Comparison of ENCODE assay signal across 12 cellular contexts in the genomic region with DNA sequence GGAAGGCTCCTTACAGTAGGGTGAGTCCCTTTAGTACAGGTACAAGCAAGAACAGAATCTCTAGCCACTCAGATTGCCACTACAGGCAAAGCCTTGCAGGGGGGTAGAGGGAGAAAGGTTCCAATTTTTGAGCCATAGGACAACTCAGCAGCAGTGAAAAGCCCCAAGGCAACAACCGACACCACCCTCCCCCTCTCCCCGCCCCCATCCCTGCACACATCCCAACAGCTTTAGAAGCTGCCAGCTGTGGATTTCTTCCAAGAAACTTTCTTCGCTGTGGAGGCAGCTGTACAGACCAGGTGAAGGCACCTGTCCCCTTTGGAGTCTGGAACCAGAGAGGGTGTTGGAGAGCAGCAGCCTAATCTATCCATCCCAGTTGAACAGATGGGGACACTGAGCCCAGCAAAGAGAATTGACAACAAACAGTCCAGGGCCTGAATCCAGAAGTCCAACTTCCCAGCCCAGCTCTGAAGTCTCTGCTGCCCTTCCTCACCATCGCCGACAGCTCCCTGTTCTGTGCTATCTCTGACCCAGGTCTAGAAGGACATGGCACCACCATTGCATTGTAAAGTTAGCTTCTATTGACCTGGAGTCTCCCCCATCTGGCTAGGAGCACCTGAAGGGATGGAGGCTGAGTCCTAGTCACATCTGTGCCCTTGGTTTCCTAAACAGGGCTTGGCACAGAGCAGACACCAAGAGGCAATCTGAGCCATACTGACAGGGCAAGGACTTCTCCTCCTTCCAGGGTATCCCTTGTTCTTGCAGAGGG. TPM values are rescaled to one million over a fixed set of nuclear protein-coding genes. Genes with fewer than 3 reads are reported as not detected.
A peak's percentile ranks its signal among the peaks of the same experiment; 100 is the strongest.
DNase-seq lines count a peak whose midpoint lies in the region; ATAC-seq and TF ChIP-seq lines count a peak whose summit lies in the region.
"Had no signal": no experiment of that assay in that cellular context is flagged by ENCODE, and none has a peak within 500 bp of the region (broad histone marks: within the 10 kb centered on the region; RNA-seq: fewer than 3 reads in every experiment).

No MANE protein-coding gene starts in this region.

- POLR2A ChIA-PET in activated CD4-positive, alpha-beta memory T cell treated with anti-CD3 and anti-CD28 coated beads, Interleukin-2, amount 10 ng/mL, durations not matched to agents 7 days and 5 days (lab: Charles Lee), result no interaction called here

- no peaks in the 10 kb centered on the region for H3K9me3 Mint-ChIP-seq in GM23338
- no peaks in the 10 kb centered on the region for H3K9me3 Mint-ChIP-seq in activated CD4-positive, alpha-beta memory T cell treated with anti-CD3 and anti-CD28 coated beads, Interleukin-2, amount 10 ng/mL, durations not matched to agents 7 days and 5 days
- H3K9me3 Mint-ChIP-seq: activated naive CD4-positive, alpha-beta T cell treated with anti-CD3 and anti-CD28 coated beads for 36 hours had no signal

- peaks cover 22% of the 10 kb centered on the region for H4K20me1 ChIP-seq in GM23338 (replicated peaks; ENCODE audit: insufficient read depth)

- peak overlapping the region; percentile 83 for H3K4me3 Mint-ChIP-seq in GM23338
- no peak overlapping the region for H3K4me3 Mint-ChIP-seq in activated CD4-positive, alpha-beta memory T cell treated with anti-CD3 and anti-CD28 coated beads, Interleukin-2, amount 10 ng/mL, durations not matched to agents 7 days and 5 days
- H3K4me3 Mint-ChIP-seq: activated naive CD4-positive, alpha-beta T cell treated with anti-CD3 and anti-CD28 coated beads for 36 hours had no signal

- H3K27ac ChIP-seq in GM23338 (ENCODE audit: low read depth), result peak overlapping the region; percentile 96

- H3K4me2 ChIP-seq in GM23338, result peak overlapping the region; percentile 92

- no peaks in the 10 kb centered on the region for H3K9me2 ChIP-seq in GM23338 (ENCODE audit: insufficient read depth)

- H3K4me1 ChIP-seq in GM23338 (ENCODE audit: insufficient read depth), result peaks cover 52% of the 10 kb centered on the region

- peaks cover 49% of the 10 kb centered on the region for H3F3A ChIP-seq in GM23338 (replicated peaks; ENCODE audit: low read depth)

- H3K4me3 ChIP-seq in GM23338 (peak overlapping the region; percentile 91), astrocyte of the cerebellum (ENCODE audit: low read depth, low read length) (peak overlapping the region; percentile 50), iPS-11a (ENCODE audit: low read depth, low read length) (peak overlapping the region; percentile 80), skeletal muscle cell (ENCODE audit: low read depth, low read length) (peak overlapping the region; percentile 7)
- H3K4me3 ChIP-seq: GM12878 had no signal

- peaks cover 6% of the 10 kb centered on the region for H3K36me3 ChIP-seq in GM23338 (ENCODE audit: insufficient read depth)

- H2AFZ ChIP-seq in GM23338, result no peak overlapping the region

- H3K27me3 Mint-ChIP-seq in GM23338 (ENCODE audit: insufficient read depth, low read depth, poor library complexity), result peaks cover 23% of the 10 kb centered on the region
- H3K27me3 Mint-ChIP-seq in activated CD4-positive, alpha-beta memory T cell treated with anti-CD3 and anti-CD28 coated beads, Interleukin-2, amount 10 ng/mL, durations not matched to agents 7 days and 5 days, result peaks cover 28% of the 10 kb centered on the region

- CTCF ChIA-PET in activated CD4-positive, alpha-beta memory T cell treated with anti-CD3 and anti-CD28 coated beads, Interleukin-2, amount 10 ng/mL, durations not matched to agents 7 days and 5 days (lab: Charles Lee), result interaction anchor here (1.4 kb wide), 1 partner anchor 12 kb away, joined by 4 read pairs; no protein-coding TSS in a partner anchor

- peaks cover 51% of the 10 kb centered on the region for H3K36me3 Mint-ChIP-seq in GM23338 (ENCODE audit: low read depth)
- H3K36me3 Mint-ChIP-seq in activated CD4-positive, alpha-beta memory T cell treated with anti-CD3 and anti-CD28 coated beads, Interleukin-2, amount 10 ng/mL, durations not matched to agents 7 days and 5 days (ENCODE audit: low read depth), result no peaks in the 10 kb centered on the region

- 0 out of 2 replicates have a peak overlapping the region, but pooled peaks have one; percentile 75 for H3K27ac Mint-ChIP-seq in GM23338
- no peak overlapping the region for H3K27ac Mint-ChIP-seq in activated CD4-positive, alpha-beta memory T cell treated with anti-CD3 and anti-CD28 coated beads, Interleukin-2, amount 10 ng/mL, durations not matched to agents 7 days and 5 days
- H3K27ac Mint-ChIP-seq: activated naive CD4-positive, alpha-beta T cell treated with anti-CD3 and anti-CD28 coated beads for 36 hours had no signal

- H3K4me1 Mint-ChIP-seq in GM23338, result peaks cover 44% of the 10 kb centered on the region
- peaks cover 7% of the 10 kb centered on the region for H3K4me1 Mint-ChIP-seq in activated CD4-positive, alpha-beta memory T cell treated with anti-CD3 and anti-CD28 coated beads, Interleukin-2, amount 10 ng/mL, durations not matched to agents 7 days and 5 days

- TF ChIP-seq CTCF in GM23338 (conservative IDR thresholded peaks at IDR 0.05; ENCODE audit: low read depth in 2 of 2), result no peak
- no peak for TF ChIP-seq CTCF in astrocyte of the cerebellum (IDR thresholded peaks at IDR 0.05; ENCODE audit: low read depth, low read length, missing control alignments)

- no peak for ATAC-seq in GM23338
- ATAC-seq: GM12878; stimulated activated naive CD8-positive, alpha-beta T cell treated with anti-CD3 and anti-CD28 coated beads, Interleukin-15, Interleukin-2, amounts not matched to agents 100 U/mL and 50 U/mL, for 24 hours had no signal

- DNase-seq in GM23338 (ENCODE audit: low spot score), result no peak
- DNase-seq in astrocyte of the cerebellum (ENCODE audit: low read depth), result no peak
- no peak for DNase-seq in skeletal muscle cell (ENCODE audit: low read depth)
- no peak for DNase-seq in effector CD8-positive, alpha-beta T cell (lab: John Stamatoyannopoulos, UW)
- no peak for DNase-seq in cortex of kidney (lab: John Stamatoyannopoulos, UW)
- no peak for DNase-seq in activated naive CD4-positive, alpha-beta T cell treated with Interleukin-2 at 50 U/mL for 16 hours
- DNase-seq in activated CD4-positive, alpha-beta memory T cell treated with anti-CD3 and anti-CD28 coated beads, Interleukin-2, amount 10 ng/mL, durations not matched to agents 7 days and 5 days, result no peak
- DNase-seq: activated CD4-positive, alpha-beta T cell treated with anti-CD3 and anti-CD28 coated beads for 48 hours; activated naive CD4-positive, alpha-beta T cell treated with anti-CD3 and anti-CD28 coated beads for 36 hours; stimulated activated naive CD8-positive, alpha-beta T cell treated with anti-CD3 and anti-CD28 coated beads, Interleukin-15, Interleukin-2, amounts not matched to agents 100 U/mL and 50 U/mL, for 24 hours had no signal

- in situ Hi-C loops in astrocyte of the cerebellum (cut with HindIII; ENCODE audit: low sequenced_read_pairs), result no loop called here

- no peaks in the 10 kb centered on the region for H3K27me3 ChIP-seq in GM23338 (ENCODE audit: insufficient read depth)

- peaks cover 54% of the 10 kb centered on the region for H3K79me2 ChIP-seq in GM23338 (replicated peaks; ENCODE audit: insufficient read depth)

TF ChIP-seq in GM23338, 12 proteins besides CTCF, POLR2A, EP300 and RAD21 (continues in another document):
- TF ChIP-seq ZNF331 (CRISPR knock-in tag; IDR thresholded peaks at IDR 0.05; ENCODE audit: low read depth) (no peak), STAT1 (IDR thresholded peaks at IDR 0.05; ENCODE audit: unreplicated experiment) (no peak)

RNA-seq across cellular contexts. Expression of a gene that starts 2.2 kb away (rescaled TPM):
- 160 and 170 TPM in 2 replicates for total RNA-seq in GM23338 (2014; rRNA removed; shearing (Covaris generic))
- polyA plus RNA-seq in GM23338 (2016; fragmentation: Nextera tagmentation; extraction: Ambion mirVana), result 69.1 and 78.0 TPM in 2 replicates
- total RNA-seq in activated CD4-positive, alpha-beta memory T cell treated with anti-CD3 and anti-CD28 coated beads, Interleukin-2, amount 10 ng/mL, durations not matched to agents 7 days and 5 days, result not detected
- total RNA-seq: activated naive CD4-positive, alpha-beta T cell treated with anti-CD3 and anti-CD28 coated beads for 36 hours had no signal

RNA-seq across cellular contexts. Expression of a gene that starts 16.9 kb away (rescaled TPM):
- total RNA-seq in GM23338 (2014; rRNA removed; shearing (Covaris generic)), result 54.3 and 69.3 TPM in 2 replicates
- 21.2 and 29.4 TPM in 2 replicates for polyA plus RNA-seq in GM23338 (2016; fragmentation: Nextera tagmentation; extraction: Ambion mirVana)
- total RNA-seq in activated CD4-positive, alpha-beta memory T cell treated with anti-CD3 and anti-CD28 coated beads, Interleukin-2, amount 10 ng/mL, durations not matched to agents 7 days and 5 days, result not detected
- polyA plus RNA-seq: GM12878 had no signal

RNA-seq across cellular contexts. Expression of a gene that starts 50.1 kb away (rescaled TPM):
- total RNA-seq in GM23338 (2014; rRNA removed; shearing (Covaris generic)), result 18.0 and 21.1 TPM in 2 replicates
- polyA plus RNA-seq in GM23338 (2016; fragmentation: Nextera tagmentation; extraction: Ambion mirVana), result 13.6 and 17.4 TPM in 2 replicates
- total RNA-seq in activated CD4-positive, alpha-beta memory T cell treated with anti-CD3 and anti-CD28 coated beads, Interleukin-2, amount 10 ng/mL, durations not matched to agents 7 days and 5 days, result under 1 TPM in 1 of 2 experiments, not detected in 1; 0.13 TPM
- total RNA-seq: GM12878 had no signal

Comparison
In these comparisons a context has a peak if more than half of its experiments do, and no peak if none do; other contexts are left out.
1. H3K4me3 ChIP-seq: peak in every context shown above with its lines; median percentile 91 in GM23338; 80 in iPS-11a; 50 in astrocyte of the cerebellum; 7 in skeletal muscle cell.
2. RNA of a gene that starts 2.2 kb away (total RNA-seq): 160 to 170 TPM in GM23338; not detected in activated CD4-positive, alpha-beta memory T cell treated with anti-CD3 and anti-CD28 coated beads, Interleukin-2, amount 10 ng/mL, durations not matched to agents 7 days and 5 days; every median in the first group is over 100 times any median in the second.
3. RNA of a gene that starts 16.9 kb away (total RNA-seq): 54.3 to 69.3 TPM in GM23338; not detected in activated CD4-positive, alpha-beta memory T cell treated with anti-CD3 and anti-CD28 coated beads, Interleukin-2, amount 10 ng/mL, durations not matched to agents 7 days and 5 days; every median in the first group is over 10 times any median in the second.
4. RNA of a gene that starts 50.1 kb away (total RNA-seq): 18.0 to 21.1 TPM in GM23338; 0.13 TPM in activated CD4-positive, alpha-beta memory T cell treated with anti-CD3 and anti-CD28 coated beads, Interleukin-2, amount 10 ng/mL, durations not matched to agents 7 days and 5 days; every median in the first group is over 10 times any median in the second.